Comparison of ENCODE assay signal across 1 cellular context in genomic region chr20:58389968-58390658, GRCh38.
A peak's percentile ranks its signal among the peaks of the same experiment; 100 is the strongest.
TF ChIP-seq lines count a peak whose summit lies in the region.

No MANE protein-coding gene starts in this region.

TF ChIP-seq in K562, 482 proteins besides CTCF, POLR2A, EP300 and RAD21 (continued from another document and continues in another):
- TF ChIP-seq RREB1 (CRISPR knock-in tag; IDR thresholded peaks at IDR 0.05): no peak
- TF ChIP-seq HNRNPUL1 (IDR thresholded peaks at IDR 0.05; ENCODE audit: low read length): no peak
- TF ChIP-seq MXI1 (IDR thresholded peaks at IDR 0.05; ENCODE audit: low read depth, low read length): peak; percentile 62; the same call in 1 of the 2 replicates
- no peak for TF ChIP-seq RBM34 (IDR thresholded peaks at IDR 0.05; ENCODE audit: borderline replicate concordance, insufficient read depth, low read length)
- no peak for TF ChIP-seq AFF4 (CRISPR knock-in tag; IDR thresholded peaks at IDR 0.05)
- no peak for TF ChIP-seq IRF1 (CRISPR knock-in tag; IDR thresholded peaks at IDR 0.05; ENCODE audit: borderline replicate concordance)
- 0 out of 2 replicates have a peak, but pooled peaks have one; percentile 16 for TF ChIP-seq ARID4B (CRISPR knock-in tag; IDR thresholded peaks at IDR 0.05)
- TF ChIP-seq SIN3B (IDR thresholded peaks at IDR 0.05; ENCODE audit: low read depth): no peak
- TF ChIP-seq STAT5A (IDR thresholded peaks at IDR 0.05; ENCODE audit: borderline replicate concordance, low read length): peak; percentile 67; the same call in 1 of the 2 replicates
- TF ChIP-seq GATAD2A (IDR thresholded peaks at IDR 0.05): no peak
- no peak for TF ChIP-seq ETV6 (IDR thresholded peaks at IDR 0.05; ENCODE audit: borderline replicate concordance in 1 of 2, low read depth in 2 of 2, low read length in 1 of 2)
- TF ChIP-seq ETV6 (CRISPR knock-in tag; IDR thresholded peaks at IDR 0.05; ENCODE audit: borderline replicate concordance): 0 out of 2 replicates have a peak, but pooled peaks have one; percentile 33
- TF ChIP-seq ILK (tag; IDR thresholded peaks at IDR 0.05; ENCODE audit: borderline replicate concordance, low read depth): no peak
- peak; percentile 97 for TF ChIP-seq DPF2 (IDR thresholded peaks at IDR 0.05)
- TF ChIP-seq RUNX1 (IDR thresholded peaks at IDR 0.05; ENCODE audit: low read depth): no peak
- TF ChIP-seq PTTG1 (tag; IDR thresholded peaks at IDR 0.05; ENCODE audit: low read depth): no peak
- TF ChIP-seq SIX5 (IDR thresholded peaks at IDR 0.05; ENCODE audit: borderline replicate concordance in 1 of 2, insufficient read depth in 1 of 2, low read depth in 1 of 2, low read length in 2 of 2): no peak
- no peak for TF ChIP-seq CCAR2 (IDR thresholded peaks at IDR 0.05; ENCODE audit: low read depth, low read length)
- no peak for TF ChIP-seq ZC3H8 (IDR thresholded peaks at IDR 0.05)
- TF ChIP-seq TBL1XR1 (IDR thresholded peaks at IDR 0.05; ENCODE audit: low read length in 2 of 2): peak in 1 of 2 experiments; percentile 79; a peak in 2 of 4 replicates
- no peak for TF ChIP-seq ZNF407 (IDR thresholded peaks at IDR 0.05; ENCODE audit: low read depth)
- peak; percentile 42 for TF ChIP-seq HMGN3 (IDR thresholded peaks at IDR 0.05; ENCODE audit: borderline replicate concordance, extremely low read depth, insufficient read length, low read depth, low read length)
- 0 out of 2 replicates have a peak, but pooled peaks have one; percentile 27 for TF ChIP-seq PML (IDR thresholded peaks at IDR 0.05; ENCODE audit: low read length)
- 0 out of 2 replicates have a peak, but pooled peaks have one; percentile 60 for TF ChIP-seq ZBTB2 (IDR thresholded peaks at IDR 0.05)
- TF ChIP-seq CC2D1A (IDR thresholded peaks at IDR 0.05): 0 out of 2 replicates have a peak, but pooled peaks have one; percentile 20
- TF ChIP-seq NR3C1 (CRISPR knock-in tag; IDR thresholded peaks at IDR 0.05): no peak
- no peak for TF ChIP-seq POU5F1 (IDR thresholded peaks at IDR 0.05; ENCODE audit: borderline replicate concordance, low read depth, low read length, partially characterized antibody)
- TF ChIP-seq HES1 (IDR thresholded peaks at IDR 0.05; ENCODE audit: low read depth): no peak
- no peak for TF ChIP-seq CHD2 (IDR thresholded peaks at IDR 0.05; ENCODE audit: low read depth, low read length)
